ENCODE assay signal across 1 cellular context in genomic region chr3:44761347-44762169, GRCh38.
TF ChIP-seq lines count a peak whose summit lies in the region.

Gene KIAA1143 (minus strand): TSS chr3:44761619. CDS start chr3:44761602, 17 bp downstream.
Gene KIF15 (plus strand): TSS chr3:44761794. CDS start chr3:44761866, 72 bp downstream.

TF ChIP-seq in GM23338, 12 proteins besides CTCF, POLR2A, EP300 and RAD21 (continued from another document):
- TF ChIP-seq ZNF462 (CRISPR knock-in tag; IDR thresholded peaks at IDR 0.05) (no peak), REST (IDR thresholded peaks at IDR 0.05; ENCODE audit: unreplicated experiment) (peak; percentile 14), ETS1 (IDR thresholded peaks at IDR 0.05) (peak; percentile 89), CREB1 (CRISPR knock-in tag; IDR thresholded peaks at IDR 0.05; ENCODE audit: low read depth) (peak; percentile 100)
